8 cellular contexts compared by ENCODE assay signal in the genomic region with DNA sequence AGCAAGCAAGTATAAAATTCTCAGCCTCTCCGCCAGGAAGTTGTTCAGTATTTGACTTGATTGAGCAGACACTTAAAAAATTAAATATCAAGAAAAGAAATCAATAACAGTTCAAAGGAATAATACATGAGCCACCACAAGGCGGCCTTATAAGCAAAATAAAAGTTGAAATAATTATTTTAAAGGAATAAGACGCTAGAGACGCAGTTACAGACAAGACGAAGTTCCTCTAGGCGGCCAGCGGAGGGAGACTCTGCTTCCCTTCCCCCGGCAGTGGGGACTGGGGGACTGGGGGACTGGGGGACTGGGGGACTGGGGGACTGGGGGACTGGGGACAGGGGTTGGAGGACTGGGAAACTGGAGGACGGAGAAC. TPM values are rescaled to one million over a fixed set of nuclear protein-coding genes. Genes with fewer than 3 reads are reported as not detected.
A peak's percentile ranks its signal among the peaks of the same experiment; 100 is the strongest.
DNase-seq lines count a peak whose midpoint lies in the region; ATAC-seq, FAIRE-seq and TF ChIP-seq lines count a peak whose summit lies in the region.

No MANE protein-coding gene starts in this region.

- H3K27ac Mint-ChIP-seq in activated T-helper 17 cell treated with anti-CD3 and anti-CD28 coated beads, Interleukin-2, amount 50 U/mL, for 72 hours: no peak overlapping the region

- H3K4me3 ChIP-seq in K562: no peak overlapping the region; the same call in 1 of the 2 replicates
- H3K4me3 ChIP-seq in iPS-20b (ENCODE audit: low read length): peak overlapping the region; percentile 67; the same call in 1 of the 2 replicates
- H3K4me3 ChIP-seq in stomach: peak overlapping the region; percentile 61 to 82 (median 70)

- no peaks in the 10 kb centered on the region for H4K20me1 ChIP-seq in K562 (replicated peaks; ENCODE audit: control insufficient read depth, insufficient read depth, low read length)

- no peaks in the 10 kb centered on the region for H3K36me3 Mint-ChIP-seq in activated T-helper 17 cell treated with anti-CD3 and anti-CD28 coated beads, Interleukin-2, amount 50 U/mL, for 72 hours (ENCODE audit: low read depth)

- no peaks in the 10 kb centered on the region for H3K9me1 ChIP-seq in K562 (ENCODE audit: control insufficient read depth, insufficient read depth, low read length)

- FAIRE-seq in K562 (lab: Jason Lieb, UNC) (no peak), GM12892 (lab: Jason Lieb, UNC) (no peak)

- peaks cover 3% of the 10 kb centered on the region for H3K9me3 Mint-ChIP-seq in activated T-helper 17 cell treated with anti-CD3 and anti-CD28 coated beads, Interleukin-2, amount 50 U/mL, for 72 hours

- in situ Hi-C loops in K562 (cut with MboI): no loop called here

- TF ChIP-seq CTCF in K562 (IDR thresholded peaks at IDR 0.05 in 2 of 3, conservative IDR thresholded peaks at IDR 0.05 in 1 of 3; ENCODE audit: insufficient read depth in 2 of 3, low read depth in 1 of 3, low read length in 3 of 3) (peak; percentile 26 to 59 (median 45); a peak in 5 of 6 replicates), stomach (IDR thresholded peaks at IDR 0.05) (peak in 4 of 7 experiments; percentile 23 to 52 (median 38))

- peak; percentile 89 for ATAC-seq in K562
- ATAC-seq in activated T-helper 17 cell treated with anti-CD3 and anti-CD28 coated beads, Interleukin-2, amount 50 U/mL, for 72 hours (replicated peaks): no peak
- ATAC-seq in GM19395 (IDR thresholded peaks at IDR 0.05; ENCODE audit: unreplicated experiment): no peak

- no peak for TF ChIP-seq RAD21 in K562 (CRISPR knock-in tag; conservative IDR thresholded peaks at IDR 0.05 in 1 of 2, IDR thresholded peaks at IDR 0.05 in 1 of 2)

- H3K36me3 ChIP-seq in K562 (ENCODE audit: control insufficient read depth, insufficient read depth, low read length): no peaks in the 10 kb centered on the region
- no peaks in the 10 kb centered on the region for H3K36me3 ChIP-seq in iPS-20b (ENCODE audit: insufficient read depth, low read depth, low read length)
- no peaks in the 10 kb centered on the region for H3K36me3 ChIP-seq in stomach

- TF ChIP-seq EP300 in K562 (IDR thresholded peaks at IDR 0.05; ENCODE audit: low read length) (no peak), stomach (IDR thresholded peaks at IDR 0.05) (no peak)

- H3K27ac ChIP-seq in K562 (ENCODE audit: extremely low read depth, low read depth, low read length) (no peak overlapping the region), iPS-20b (ENCODE audit: low read length) (no peak overlapping the region), stomach (peak overlapping the region in 3 of 5 donors; percentile 23 to 69 (median 66))

- H2AFZ ChIP-seq in K562 (ENCODE audit: low read depth, low read length): 0 out of 2 replicates have a peak overlapping the region, but pooled peaks have one; percentile 47

- H3K9ac ChIP-seq in K562 (ENCODE audit: insufficient read depth in 1 of 2, low read depth in 2 of 2, low read length in 2 of 2) (no peak overlapping the region; a peak in 1 of 4 replicates), iPS-20b (ENCODE audit: low read depth, low read length) (peak overlapping the region; percentile 69; the same call in 1 of the 2 replicates)

- no TSS peak for BruUV-seq in K562 (replicated peaks; lab: Mats Ljungman, UMichigan)

- CTCF ChIA-PET in K562 (lab: Yijun Ruan, JAX; ENCODE audit: low intra/inter-chr PET ratio): no interaction called here

- TF ChIP-seq POLR2A in K562 (conservative IDR thresholded peaks at IDR 0.05) (no peak), stomach (IDR thresholded peaks at IDR 0.05) (no peak), GM12892 (IDR thresholded peaks at IDR 0.05; ENCODE audit: low read depth, low read length) (no peak)

- H3K27me3 ChIP-seq in K562 (ENCODE audit: control insufficient read depth in 2 of 2, insufficient read depth in 2 of 2, low read length in 2 of 2): no peaks in the 10 kb centered on the region
- H3K27me3 ChIP-seq in iPS-20b (ENCODE audit: insufficient read depth, low read length): peaks cover 30% of the 10 kb centered on the region
- peaks cover 0 to 12% (median 6%) of the 10 kb centered on the region in 3 donors for H3K27me3 ChIP-seq in stomach

- POLR2A ChIA-PET in K562 (lab: Yijun Ruan, JAX): no interaction called here

- WGBS in K562 (ENCODE audit: insufficient coverage, low coverage, missing lambda C conversion rate): 2% methylated on average over 9 of the region's 9 CpGs
- WGBS in stomach, 5 donors: 3 to 13% (median 3%) methylated on average over 9 of the region's 9 CpGs

- no peaks in the 10 kb centered on the region for H3K79me2 ChIP-seq in K562 (ENCODE audit: control insufficient read depth, insufficient read depth, low read length)

- H3K4me2 ChIP-seq in K562 (ENCODE audit: insufficient read depth, low read length): peak overlapping the region; percentile 36

- H3K4me1 ChIP-seq in K562 (replicated peaks in 1 of 2; ENCODE audit: control insufficient read depth in 2 of 2, insufficient read depth in 2 of 2, low read length in 2 of 2) (peaks cover 0 to 4% of the 10 kb centered on the region in 2 experiments; a peak in 1 of 5 replicates), iPS-20b (ENCODE audit: insufficient read depth, low read length) (no peaks in the 10 kb centered on the region), stomach (peaks cover 0 to 7% (median 6%) of the 10 kb centered on the region in 4 donors)

- no peak overlapping the region for H3K4me3 Mint-ChIP-seq in activated T-helper 17 cell treated with anti-CD3 and anti-CD28 coated beads, Interleukin-2, amount 50 U/mL, for 72 hours

- intact Hi-C loops in K562 (cut with micrococcal nuclease): loop anchor here (1.0 kb wide), 1 partner anchor 55 kb away; no protein-coding TSS in a partner anchor
- intact Hi-C loops in stomach (cut with DNase I; ENCODE audit: low total_unique reads): no loop called here

- H3K9me3 ChIP-seq in K562 (replicated peaks; ENCODE audit: control insufficient read depth, insufficient read depth, low read depth, low read length): no peaks in the 10 kb centered on the region
- H3K9me3 ChIP-seq in iPS-20b (ENCODE audit: insufficient read depth, low read depth, low read length): no peaks in the 10 kb centered on the region
- no peaks in the 10 kb centered on the region for H3K9me3 ChIP-seq in stomach

- peak; percentile 77 for DNase-seq in D341Med (ENCODE audit: low spot score)
- peak; percentile 27 for DNase-seq in NCI-H1694 (lab: John Stamatoyannopoulos, UW)
- DNase-seq in K562 (ENCODE audit: extremely low read depth in 1 of 4, low spot score in 3 of 4): peak; percentile 18 to 56 (median 26)
- peak; percentile 54 for DNase-seq in stomach
- DNase-seq in GM12892 (ENCODE audit: insufficient read length): no peak

- peaks cover 16% of the 10 kb centered on the region for H3K27me3 Mint-ChIP-seq in activated T-helper 17 cell treated with anti-CD3 and anti-CD28 coated beads, Interleukin-2, amount 50 U/mL, for 72 hours

- no peaks in the 10 kb centered on the region for H3K4me1 Mint-ChIP-seq in activated T-helper 17 cell treated with anti-CD3 and anti-CD28 coated beads, Interleukin-2, amount 50 U/mL, for 72 hours

TF ChIP-seq in K562, 482 proteins besides CTCF, POLR2A, EP300 and RAD21 (continues in another document):
- TF ChIP-seq ILF3 (IDR thresholded peaks at IDR 0.05; ENCODE audit: borderline replicate concordance): no peak
- 0 out of 2 replicates have a peak, but pooled peaks have one; percentile 31 for TF ChIP-seq ZBTB7A (IDR thresholded peaks at IDR 0.05; ENCODE audit: borderline replicate concordance, control insufficient read depth, low read depth, low read length)
- no peak for TF ChIP-seq PRMT5 (CRISPR knock-in tag; IDR thresholded peaks at IDR 0.05)
- TF ChIP-seq MTF1 (CRISPR knock-in tag; IDR thresholded peaks at IDR 0.05; ENCODE audit: borderline replicate concordance): no peak
- no peak for TF ChIP-seq NFATC3 (IDR thresholded peaks at IDR 0.05)
- TF ChIP-seq SAFB2 (IDR thresholded peaks at IDR 0.05; ENCODE audit: borderline replicate concordance, low read depth, low read length, severe bottlenecking): no peak
- TF ChIP-seq BRCA1 (IDR thresholded peaks at IDR 0.05): no peak
- no peak for TF ChIP-seq BRCA1 (CRISPR knock-in tag; IDR thresholded peaks at IDR 0.05)

RNA-seq across cellular contexts. Expression of gene CCDC178, which starts 0.5 kb away (rescaled TPM):
- 0.67 and 2.9 TPM in 2 replicates for total RNA-seq in K562 (2011; cell fraction: chromatin; rRNA removed; ENCODE audit: low replicate concordance)
- 0.33 TPM in 1 of 2 replicates, not detected in the other for total RNA-seq in K562 (2011; cell fraction: nucleolus; rRNA removed)
- not detected in 2 replicates for total RNA-seq in K562 (2011; cell fraction: nucleoplasm; rRNA removed)
- total RNA-seq in K562 (2014; rRNA removed) (not detected in 2 replicates), K562 (2014; rRNA removed; fragmentation: Illumina TruSeq; extraction: Trizol) (not detected in 2 replicates), K562 (2015; rRNA removed; fragmentation: Illumina TruSeq; extraction: Trizol) (0.47 TPM in 1 of 2 replicates, not detected in the other), K562 (2021) (not detected in 2 replicates), stomach (10 to 100 TPM in 1 of 5 donors, 1 to 10 TPM in 1, not detected in 3; 1.1 to 24.5 TPM)
- polyA plus RNA-seq in K562 (2011; rRNA removed) (0.15 TPM in 1 of 2 replicates, not detected in the other), K562 (2014; fragmentation: Illumina TruSeq; extraction: Trizol) (not detected in 2 replicates), K562 (2014; fragmentation: Nextera tagmentation; extraction: Ambion mirVana) (not detected), K562 (2014; rRNA removed) (0.12 TPM in 1 of 2 replicates, not detected in the other), stomach (1 to 10 TPM in 1 of 3 donors, under 1 TPM in 1, not detected in 1; 0.38 to 2.4 TPM)
- not detected in 2 replicates for polyA plus RNA-seq in K562 (2011; cell fraction: cytosol; rRNA removed)
- not detected in 2 replicates for polyA plus RNA-seq in K562 (2011; cell fraction: nucleus; rRNA removed)
- 0.06 and 0.26 TPM in 2 replicates for polyA plus RNA-seq in K562 (2012)
- polyA minus RNA-seq in K562 (2011; rRNA and poly(A)+ RNA removed): not detected in 2 replicates
- polyA minus RNA-seq in K562 (2011; cell fraction: cytosol; rRNA and poly(A)+ RNA removed): not detected in 2 replicates
- not detected in 2 replicates for polyA minus RNA-seq in K562 (2011; cell fraction: nucleus; rRNA and poly(A)+ RNA removed)
- polyA plus RNA-seq in GM12892 (2012; ENCODE audit: missing spikeins): not detected
- total RNA-seq in activated T-helper 17 cell treated with anti-CD3 and anti-CD28 coated beads, Interleukin-2, amount 50 U/mL, for 72 hours: not detected

Comparison
In these comparisons a context has a peak if more than half of its experiments do, and no peak if none do; other contexts are left out.
1. H3K27ac ChIP-seq: peak in stomach (3 of 5); none in K562 (single experiment) and iPS-20b (single experiment).